8 cellular contexts compared by ENCODE assay signal in the genomic region with DNA sequence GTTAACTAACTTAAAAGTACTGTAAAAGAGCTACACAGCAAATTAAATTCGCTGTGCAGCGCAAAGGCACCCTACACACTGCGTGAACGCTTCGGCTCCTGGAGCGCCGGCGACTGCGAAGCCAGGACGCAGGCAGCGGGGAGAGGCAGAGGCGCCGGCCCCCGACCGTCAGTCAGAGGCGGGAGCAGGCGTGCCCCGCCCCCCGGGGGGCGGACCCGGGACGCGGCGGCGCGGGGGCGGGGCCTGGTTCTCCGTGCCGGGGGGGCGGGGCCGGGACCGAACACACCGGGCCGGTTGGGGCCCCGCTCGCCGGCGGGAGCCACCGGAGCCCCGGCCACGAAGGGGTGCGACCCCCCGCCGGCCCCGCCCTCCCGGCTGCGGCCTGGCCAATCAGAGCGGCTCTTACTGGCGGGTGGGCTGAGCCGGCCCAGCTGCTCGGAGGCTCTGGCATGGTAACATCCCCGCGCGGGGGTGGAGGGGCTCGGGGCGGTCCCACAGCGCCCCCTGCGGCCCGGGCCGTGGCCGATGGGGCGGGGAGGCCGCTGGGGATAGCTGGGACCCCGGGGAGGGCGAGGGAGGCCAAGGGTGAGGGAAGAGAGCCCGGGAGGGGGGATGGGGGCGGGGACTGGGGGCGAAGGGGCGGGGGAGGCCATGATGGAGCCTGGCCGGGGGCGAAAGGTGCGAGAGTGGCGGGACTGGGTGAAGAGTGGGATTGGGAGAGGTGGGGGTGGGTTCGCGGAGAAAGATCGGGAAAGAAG. TPM values are rescaled to one million over a fixed set of nuclear protein-coding genes. Genes with fewer than 3 reads are reported as not detected.
DNase-seq lines count a peak whose midpoint lies in the region; ATAC-seq and TF ChIP-seq lines count a peak whose summit lies in the region.

Gene PRPF40B, plus strand, starts transcription at position 420 of the 758 bp plus-strand sequence. Its CDS starts 30 bp downstream, at position 450.

- peak; percentile 55 for TF ChIP-seq CTCF in activated CD8-positive, alpha-beta T cell treated with anti-CD3 and anti-CD28 coated beads for 36 hours (IDR thresholded peaks at IDR 0.05)

- CTCF ChIA-PET in activated CD8-positive, alpha-beta T cell treated with anti-CD3 and anti-CD28 coated beads for 36 hours (lab: Charles Lee): interaction anchor here (0.6 to 7.1 kb wide), 20 partner anchors 13 to 322 kb away, joined by 3 to 73 read pairs (median 4); partner anchors contain the start of gene TMBIM6

- H3K27me3 ChIP-seq in ectodermal cell (ENCODE audit: control insufficient read depth, insufficient read depth, low read length, poor library complexity, severe bottlenecking): peaks cover 8% of the 10 kb centered on the region

- H3K27ac ChIP-seq in ectodermal cell (ENCODE audit: insufficient read depth, low read depth, low read length, poor library complexity, severe bottlenecking): peak within 1 kb of the TSS; percentile 66

- intact Hi-C loops in activated CD8-positive, alpha-beta T cell treated with anti-CD3 and anti-CD28 coated beads for 36 hours (cut with micrococcal nuclease): no loop called here

- H3K9me3 ChIP-seq in ectodermal cell (ENCODE audit: control insufficient read depth, low read length): no peaks in the 10 kb centered on the region

- POLR2A ChIA-PET in activated CD8-positive, alpha-beta T cell treated with anti-CD3 and anti-CD28 coated beads for 36 hours (lab: Charles Lee): interaction anchor here (1.0 to 2.7 kb wide), 15 partner anchors 9 to 624 kb away, joined by 3 to 12 read pairs (median 4); partner anchors contain the start of genes DDN, KCNH3 and SPATS2

- no peaks in the 10 kb centered on the region for H3K36me3 Mint-ChIP-seq in activated CD8-positive, alpha-beta T cell treated with anti-CD3 and anti-CD28 coated beads for 36 hours (ENCODE audit: low read depth)

- peak within 1 kb of the TSS; percentile 79 for H3K27ac Mint-ChIP-seq in activated CD8-positive, alpha-beta T cell treated with anti-CD3 and anti-CD28 coated beads for 36 hours

- peaks cover 26% of the 10 kb centered on the region for H3K4me1 Mint-ChIP-seq in activated CD8-positive, alpha-beta T cell treated with anti-CD3 and anti-CD28 coated beads for 36 hours (ENCODE audit: low read depth)

- H3K4me1 ChIP-seq in ectodermal cell (ENCODE audit: control insufficient read depth, insufficient read depth, low read length): no peaks in the 10 kb centered on the region

- peaks cover 22% of the 10 kb centered on the region for H3K27me3 Mint-ChIP-seq in activated CD8-positive, alpha-beta T cell treated with anti-CD3 and anti-CD28 coated beads for 36 hours

- peak within 1 kb of the TSS; percentile 55 for H3K4me3 ChIP-seq in ectodermal cell (ENCODE audit: insufficient read depth, low read depth, low read length)

- ATAC-seq in GM19328 (IDR thresholded peaks at IDR 0.05; ENCODE audit: unreplicated experiment) (peak; percentile 66), HG03520 (IDR thresholded peaks at IDR 0.05; ENCODE audit: unreplicated experiment) (peak; percentile 65)
- peak; percentile 82 for ATAC-seq in activated CD8-positive, alpha-beta T cell treated with anti-CD3 and anti-CD28 coated beads for 36 hours

- DNase-seq in CD1c-positive myeloid dendritic cell (ENCODE audit: extremely low spot score): peak; percentile 89
- peak; percentile 97 for DNase-seq in NCI-H82 (lab: John Stamatoyannopoulos, UW)
- DNase-seq in activated CD8-positive, alpha-beta T cell treated with anti-CD3 and anti-CD28 coated beads for 36 hours: peak; percentile 93
- peak; percentile 88 for DNase-seq in medulla oblongata (ENCODE audit: extremely low spot score)
- DNase-seq in stimulated activated CD8-positive, alpha-beta memory T cell treated with anti-CD3 and anti-CD28 coated beads, Interleukin-12 subunit alpha, Interleukin-12 subunit beta, amount 100 ng/mL, for 1 hour (ENCODE audit: low read depth): peak; percentile 72

- peak within 1 kb of the TSS; percentile 76 for H3K4me3 Mint-ChIP-seq in activated CD8-positive, alpha-beta T cell treated with anti-CD3 and anti-CD28 coated beads for 36 hours

- no peaks in the 10 kb centered on the region for H3K36me3 ChIP-seq in ectodermal cell (ENCODE audit: control insufficient read depth, insufficient read depth, low read length)

- no peaks in the 10 kb centered on the region for H3K9me3 Mint-ChIP-seq in activated CD8-positive, alpha-beta T cell treated with anti-CD3 and anti-CD28 coated beads for 36 hours

- WGBS in ectodermal cell, 2 experiments: 1 to 2% methylated on average over 75 to 76 of the region's 76 CpGs

RNA-seq across cellular contexts. Expression of gene PRPF40B, which starts in this region (rescaled TPM):
- total RNA-seq in activated CD8-positive, alpha-beta T cell treated with anti-CD3 and anti-CD28 coated beads for 36 hours: 1 to 10 TPM; 4.9 to 5.6 TPM
- 33.4 TPM for polyA plus RNA-seq in ectodermal cell (2013, experiment 1 of 4)
- polyA plus RNA-seq in ectodermal cell (2013, experiment 2 of 4): 37.4 TPM
- polyA plus RNA-seq in ectodermal cell (2013, experiment 3 of 4): 29.2 TPM
- 38.4 TPM for polyA plus RNA-seq in ectodermal cell (2013, experiment 4 of 4)

Comparison
In these comparisons a context has a peak if more than half of its experiments do, and no peak if none do; other contexts are left out.
1. Peak in every context shown above with its lines: DNase-seq, ATAC-seq, H3K4me3 ChIP-seq and H3K27ac ChIP-seq.